21 cellular contexts compared by ENCODE assay signal in the genomic region with DNA sequence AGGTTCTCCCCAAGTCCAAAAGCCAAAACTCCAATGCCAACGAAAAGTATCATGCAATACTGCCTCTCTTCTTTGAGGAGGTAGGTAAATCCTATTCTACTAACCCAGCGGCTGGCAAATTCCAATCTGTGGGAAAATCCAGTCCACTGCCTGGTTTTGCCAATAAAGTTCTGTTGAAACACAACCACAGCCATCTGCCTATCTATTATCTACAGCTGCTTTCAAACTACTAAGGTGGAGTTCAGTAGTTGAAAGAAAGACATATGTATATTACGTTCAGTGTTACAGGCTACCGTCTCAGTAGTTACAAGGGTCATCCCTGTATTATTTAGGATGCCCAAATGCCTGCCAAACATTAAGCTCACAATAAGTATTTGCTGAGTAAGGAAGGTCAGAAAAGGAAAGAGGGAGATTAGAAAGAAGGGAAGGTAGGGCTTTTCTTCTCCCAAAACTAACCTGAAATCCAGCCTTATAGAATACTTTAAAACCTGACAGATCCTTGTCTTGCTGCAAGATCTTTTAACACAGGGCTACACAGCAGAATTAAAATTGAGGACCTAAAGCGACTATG. TPM values are rescaled to one million over a fixed set of nuclear protein-coding genes. Genes with fewer than 3 reads are reported as not detected.
A peak's percentile ranks its signal among the peaks of the same experiment; 100 is the strongest.
DNase-seq lines count a peak whose midpoint lies in the region; ATAC-seq and TF ChIP-seq lines count a peak whose summit lies in the region.
"Had no signal": no experiment of that assay in that cellular context is flagged by ENCODE, and none has a peak within 500 bp of the region (broad histone marks: within the 10 kb centered on the region; RNA-seq: fewer than 3 reads in every experiment).

No MANE protein-coding gene starts in this region.

- no peak overlapping the region for H3K4me3 ChIP-seq in GM23338
- H3K4me3 ChIP-seq: GM12878 had no signal

- H3K4me3 Mint-ChIP-seq in GM23338: no peak overlapping the region
- H3K4me3 Mint-ChIP-seq in dendritic cell treated with granulocyte-macrophage colony-stimulating factor and Interleukin-4, amounts not matched to agents 40 ng/mL and 50 ng/mL, for 4 days: no peak overlapping the region
- H3K4me3 Mint-ChIP-seq in stimulated activated effector memory CD8-positive, alpha-beta T cell treated with anti-CD3 and anti-CD28 coated beads, Interleukin-12 subunit alpha, Interleukin-12 subunit beta, amount 100 ng/mL, for 72 hours: no peak overlapping the region
- H3K4me3 Mint-ChIP-seq: H9, HFFc6 had no signal

- intact Hi-C loops in dendritic cell treated with granulocyte-macrophage colony-stimulating factor and Interleukin-4, amounts not matched to agents 40 ng/mL and 50 ng/mL, for 4 days (cut with micrococcal nuclease): no loop called here

- no peak overlapping the region for H2AFZ ChIP-seq in GM23338

- H3K27ac Mint-ChIP-seq in GM23338: peak overlapping the region; percentile 8; the same call in 1 of the 2 replicates
- H3K27ac Mint-ChIP-seq in dendritic cell treated with granulocyte-macrophage colony-stimulating factor and Interleukin-4, amounts not matched to agents 40 ng/mL and 50 ng/mL, for 4 days: peak overlapping the region; percentile 37
- H3K27ac Mint-ChIP-seq in stimulated activated effector memory CD8-positive, alpha-beta T cell treated with anti-CD3 and anti-CD28 coated beads, Interleukin-12 subunit alpha, Interleukin-12 subunit beta, amount 100 ng/mL, for 72 hours: peak overlapping the region; percentile 49
- H3K27ac Mint-ChIP-seq: HFFc6 had no signal

- ATAC-seq in GM23338 (no peak), HG02642 (IDR thresholded peaks at IDR 0.05; ENCODE audit: poor library complexity, unreplicated experiment) (no peak)
- ATAC-seq in stimulated activated effector memory CD8-positive, alpha-beta T cell treated with anti-CD3 and anti-CD28 coated beads, Interleukin-12 subunit alpha, Interleukin-12 subunit beta, amount 100 ng/mL, for 72 hours: no peak
- ATAC-seq: GM12878, HepG2, Panc1, SK-N-SH treated with all-trans-retinoic acid at 6 μM for 48 hours had no signal

- H3K36me3 Mint-ChIP-seq in GM23338 (ENCODE audit: low read depth): no peaks in the 10 kb centered on the region
- H3K36me3 Mint-ChIP-seq in dendritic cell treated with granulocyte-macrophage colony-stimulating factor and Interleukin-4, amounts not matched to agents 40 ng/mL and 50 ng/mL, for 4 days (ENCODE audit: low read depth): peaks cover 8% of the 10 kb centered on the region
- no peaks in the 10 kb centered on the region for H3K36me3 Mint-ChIP-seq in stimulated activated effector memory CD8-positive, alpha-beta T cell treated with anti-CD3 and anti-CD28 coated beads, Interleukin-12 subunit alpha, Interleukin-12 subunit beta, amount 100 ng/mL, for 72 hours

- H3K27me3 Mint-ChIP-seq in GM23338 (ENCODE audit: insufficient read depth, low read depth, poor library complexity): no peaks in the 10 kb centered on the region
- no peaks in the 10 kb centered on the region for H3K27me3 Mint-ChIP-seq in dendritic cell treated with granulocyte-macrophage colony-stimulating factor and Interleukin-4, amounts not matched to agents 40 ng/mL and 50 ng/mL, for 4 days

- H3K4me1 ChIP-seq in GM23338 (ENCODE audit: insufficient read depth): peaks cover 31% of the 10 kb centered on the region
- H3K4me1 ChIP-seq: BE2C had no signal

- no peak overlapping the region for H3K4me2 ChIP-seq in GM23338
- H3K4me2 ChIP-seq: KMS-11 had no signal

- H4K20me1 ChIP-seq in GM23338 (replicated peaks; ENCODE audit: insufficient read depth): no peaks in the 10 kb centered on the region; the same call in 1 of the 2 replicates

- peaks cover 84% of the 10 kb centered on the region for H3K79me2 ChIP-seq in GM23338 (replicated peaks; ENCODE audit: insufficient read depth)

- no peak for TF ChIP-seq CTCF in GM23338 (conservative IDR thresholded peaks at IDR 0.05; ENCODE audit: low read depth in 2 of 2)

- no peaks in the 10 kb centered on the region for H3K36me3 ChIP-seq in GM23338 (ENCODE audit: insufficient read depth)
- H3K36me3 ChIP-seq: BE2C had no signal

- no peak overlapping the region for H3K27ac ChIP-seq in GM23338 (ENCODE audit: low read depth)
- H3K27ac ChIP-seq: KMS-11 had no signal

- no peaks in the 10 kb centered on the region for H3K9me3 Mint-ChIP-seq in GM23338
- no peaks in the 10 kb centered on the region for H3K9me3 Mint-ChIP-seq in dendritic cell treated with granulocyte-macrophage colony-stimulating factor and Interleukin-4, amounts not matched to agents 40 ng/mL and 50 ng/mL, for 4 days
- no peaks in the 10 kb centered on the region for H3K9me3 Mint-ChIP-seq in stimulated activated effector memory CD8-positive, alpha-beta T cell treated with anti-CD3 and anti-CD28 coated beads, Interleukin-12 subunit alpha, Interleukin-12 subunit beta, amount 100 ng/mL, for 72 hours
- H3K9me3 Mint-ChIP-seq: H9, HFFc6 had no signal

- H3K9me2 ChIP-seq in GM23338 (ENCODE audit: insufficient read depth): no peaks in the 10 kb centered on the region

- peaks cover 49% of the 10 kb centered on the region for H3K4me1 Mint-ChIP-seq in GM23338
- peaks cover 56% of the 10 kb centered on the region for H3K4me1 Mint-ChIP-seq in dendritic cell treated with granulocyte-macrophage colony-stimulating factor and Interleukin-4, amounts not matched to agents 40 ng/mL and 50 ng/mL, for 4 days (ENCODE audit: low read depth)
- peaks cover 36% of the 10 kb centered on the region for H3K4me1 Mint-ChIP-seq in stimulated activated effector memory CD8-positive, alpha-beta T cell treated with anti-CD3 and anti-CD28 coated beads, Interleukin-12 subunit alpha, Interleukin-12 subunit beta, amount 100 ng/mL, for 72 hours

- no peak for DNase-seq in GM23338 (ENCODE audit: low spot score)
- peak; percentile 24 for DNase-seq in NCI-H69 (lab: John Stamatoyannopoulos, UW)
- no peak for DNase-seq in stimulated activated effector memory CD8-positive, alpha-beta T cell treated with anti-CD3 and anti-CD28 coated beads, Interleukin-12 subunit alpha, Interleukin-12 subunit beta, amount 100 ng/mL, for 72 hours (ENCODE audit: low spot score in 2 of 2)
- DNase-seq in GOT3 (lab: John Stamatoyannopoulos, UW): no peak
- no peak for DNase-seq in NCI-H526 (lab: John Stamatoyannopoulos, UW)
- DNase-seq: BE2C, DND-41, H9, HFFc6, NCI-H1092 treated with DMSO at 0.1 percent for 48 hours, NCI-H2029 treated with DMSO at 0.1 percent for 48 hours, NCI-H446, NCI-H526 treated with DMSO at 0.1 percent for 48 hours, SIG-M5 had no signal

- H3F3A ChIP-seq in GM23338 (replicated peaks; ENCODE audit: low read depth): no peaks in the 10 kb centered on the region

- H3K27me3 ChIP-seq in GM23338 (ENCODE audit: insufficient read depth): no peaks in the 10 kb centered on the region

TF ChIP-seq in GM23338, 12 proteins besides CTCF, POLR2A, EP300 and RAD21 (continues in another document):
- TF ChIP-seq EZH2phosphoT487 (IDR thresholded peaks at IDR 0.05; ENCODE audit: unreplicated experiment) (no peak), STAT1 (IDR thresholded peaks at IDR 0.05; ENCODE audit: unreplicated experiment) (no peak), JUNB (IDR thresholded peaks at IDR 0.05; ENCODE audit: unreplicated experiment) (no peak)
- TF ChIP-seq, protein P1, sequence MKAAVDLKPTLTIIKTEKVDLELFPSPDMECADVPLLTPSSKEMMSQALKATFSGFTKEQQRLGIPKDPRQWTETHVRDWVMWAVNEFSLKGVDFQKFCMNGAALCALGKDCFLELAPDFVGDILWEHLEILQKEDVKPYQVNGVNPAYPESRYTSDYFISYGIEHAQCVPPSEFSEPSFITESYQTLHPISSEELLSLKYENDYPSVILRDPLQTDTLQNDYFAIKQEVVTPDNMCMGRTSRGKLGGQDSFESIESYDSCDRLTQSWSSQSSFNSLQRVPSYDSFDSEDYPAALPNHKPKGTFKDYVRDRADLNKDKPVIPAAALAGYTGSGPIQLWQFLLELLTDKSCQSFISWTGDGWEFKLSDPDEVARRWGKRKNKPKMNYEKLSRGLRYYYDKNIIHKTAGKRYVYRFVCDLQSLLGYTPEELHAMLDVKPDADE (IDR thresholded peaks at IDR 0.05): no peak

RNA-seq across cellular contexts. Expression of gene ARL15, which starts 16.2 kb away (rescaled TPM):
- total RNA-seq in GM23338 (2014; rRNA removed; shearing (Covaris generic)): 34.5 and 54.0 TPM in 2 replicates
- polyA plus RNA-seq in GM23338 (2016; fragmentation: Nextera tagmentation; extraction: Ambion mirVana): 12.1 and 13.0 TPM in 2 replicates
